ENCODE assay signal across 23 cellular contexts in the genomic region with DNA sequence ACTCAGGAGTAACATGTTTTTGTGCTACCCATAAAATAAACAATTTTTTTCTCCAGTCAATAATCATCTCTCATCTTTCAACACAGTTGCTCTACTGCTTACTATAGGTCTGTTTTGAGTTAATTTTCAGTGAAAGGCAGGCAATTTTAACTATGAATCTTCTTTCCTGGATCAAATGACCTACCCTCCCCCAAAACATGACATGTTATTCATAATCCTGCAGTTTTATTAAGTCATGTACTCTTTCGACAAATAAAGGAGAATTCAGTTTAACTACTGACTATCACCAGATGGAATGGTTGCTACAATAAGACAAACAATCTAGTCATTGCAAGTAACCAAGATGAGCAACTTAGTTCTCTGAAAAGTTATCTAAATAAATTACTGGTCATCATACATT.
DNase-seq lines count a peak whose midpoint lies in the region; ATAC-seq and TF ChIP-seq lines count a peak whose summit lies in the region.
"Had no signal": no experiment of that assay in that cellular context is flagged by ENCODE, and none has a peak within 500 bp of the region (broad histone marks: within the 10 kb centered on the region; RNA-seq: fewer than 3 reads in every experiment).

No MANE protein-coding gene starts in this region.

- H2AFZ ChIP-seq in IMR-90 (replicated peaks; ENCODE audit: low read length, poor library complexity) = no peak overlapping the region

- in situ Hi-C loops in IMR-90 (cut with MboI; ENCODE audit: low sequenced_read_pairs) = no loop called here

- DNase-seq in AG08396 (ENCODE audit: low spot score) (peak; percentile 20), IMR-90 (peak; percentile 78), choroid plexus epithelial cell (ENCODE audit: low read depth) (peak; percentile 45), iris pigment epithelial cell (ENCODE audit: low read depth) (peak; percentile 35), T-helper 2 cell (no peak), omental fat pad (ENCODE audit: low spot score) (no peak)
- no peak for DNase-seq in activated naive CD4-positive, alpha-beta T cell treated with anti-CD3 and anti-CD28 coated beads, Interleukin-2, amount 50 U/mL, for 16 hours
- DNase-seq: activated CD4-positive, alpha-beta T cell treated with anti-CD3 and anti-CD28 coated beads, Interleukin-2, amount 10 ng/mL, durations not matched to agents 24 days and 14 days; activated effector memory CD4-positive, alpha-beta T cell treated with anti-CD3 and anti-CD28 coated beads, Interleukin-2, amount 50 U/mL, for 16 hours; amniotic stem cell; caudate nucleus; CD4-positive, alpha-beta T cell; dorsolateral prefrontal cortex; erythroblast; GDM1; NCI-H1417; NCI-H526; nucleus accumbens; T-helper 1 cell had no signal

- CTCF ChIA-PET in IMR-90 (lab: Yijun Ruan, JAX) = no interaction called here

- peak overlapping the region; percentile 80 for H2BK5ac ChIP-seq in IMR-90 (ENCODE audit: low read depth, low read length, poor library complexity, severe bottlenecking)

- 0 out of 2 replicates have a peak overlapping the region, but pooled peaks have one; percentile 24 for H4K5ac ChIP-seq in IMR-90 (ENCODE audit: low read depth, low read length)

- H2BK20ac ChIP-seq in IMR-90 (ENCODE audit: low read depth, low read length) = no peak overlapping the region

- peaks cover 6% of the 10 kb centered on the region for H3K9me1 ChIP-seq in IMR-90 (ENCODE audit: insufficient read depth, low read length)

- peak overlapping the region; percentile 47; the same call in 1 of the 2 replicates for H3K18ac ChIP-seq in IMR-90 (ENCODE audit: low read depth, low read length)

- H3K9me3 ChIP-seq in IMR-90 (ENCODE audit: control insufficient read depth, insufficient read depth, low read length) = no peaks in the 10 kb centered on the region

- H3K27me3 ChIP-seq in IMR-90 (ENCODE audit: control insufficient read depth, insufficient read depth, low read length) = no peaks in the 10 kb centered on the region
- H3K27me3 ChIP-seq: right atrium auricular region had no signal

- peak overlapping the region; percentile 49; the same call in 1 of the 2 replicates for H3K4me2 ChIP-seq in IMR-90 (ENCODE audit: low read depth, low read length)

- no peak for TF ChIP-seq RAD21 in IMR-90 (IDR thresholded peaks at IDR 0.05; ENCODE audit: low read length)

- no CpG with 5 or more reads among the region's 1 CpG for WGBS in IMR-90 (ENCODE audit: extremely low coverage in 2 of 2, insufficient read length in 1 of 2), 2 experiments

- ATAC-seq in IMR-90 (ENCODE audit: low read depth) = peak; percentile 50; the same call in 1 of the 2 replicates
- ATAC-seq in HG03135 (IDR thresholded peaks at IDR 0.05; ENCODE audit: unreplicated experiment) = no peak
- no peak for ATAC-seq in omental fat pad (ENCODE audit: low FRiP score)

- no peak overlapping the region; the same call in 1 of the 2 replicates for H3K27ac ChIP-seq in IMR-90 (ENCODE audit: insufficient read depth, low read length)
- H3K27ac ChIP-seq: dorsolateral prefrontal cortex, HL-60, right atrium auricular region had no signal

- POLR2A ChIA-PET in IMR-90 (lab: Charles Lee; ENCODE audit: unreplicated experiment) = interaction anchor here (0.5 kb wide), 1 partner anchor 1522 kb away, joined by 3 read pairs; no protein-coding TSS in a partner anchor

- H3K79me1 ChIP-seq in IMR-90 (ENCODE audit: low read depth in 1 of 2, low read length in 2 of 2) = no peaks in the 10 kb centered on the region

- intact Hi-C loops in IMR-90 (cut with micrococcal nuclease) = no loop called here

- H2AK5ac ChIP-seq in IMR-90 (ENCODE audit: low read depth, low read length) = no peak overlapping the region

- H3K14ac ChIP-seq in IMR-90 (replicated peaks; ENCODE audit: low read depth, low read length) = no peak overlapping the region

- H2AK9ac ChIP-seq in IMR-90 (replicated peaks; ENCODE audit: low read depth, low read length, poor library complexity) = no peak overlapping the region

- no peak overlapping the region for H4K8ac ChIP-seq in IMR-90 (ENCODE audit: low read depth in 2 of 2, low read length in 2 of 2)

- no peak for TF ChIP-seq POLR2A in IMR-90 (IDR thresholded peaks at IDR 0.05; ENCODE audit: low read depth, low read length)

- H3K36me3 ChIP-seq in IMR-90 (ENCODE audit: control insufficient read depth, insufficient read depth, low read length) = no peaks in the 10 kb centered on the region
- H3K36me3 ChIP-seq: right atrium auricular region had no signal

- H2BK120ac ChIP-seq in IMR-90 (ENCODE audit: low read depth, low read length) = peak overlapping the region; percentile 16; the same call in 1 of the 2 replicates

- no peak overlapping the region for H4K91ac ChIP-seq in IMR-90 (ENCODE audit: insufficient read depth, low read depth, low read length)

- no peak overlapping the region for H3K56ac ChIP-seq in IMR-90 (ENCODE audit: extremely low read depth, insufficient read depth, low read length)

- H2BK15ac ChIP-seq in IMR-90 (ENCODE audit: low read depth, low read length) = no peak overlapping the region

- TF ChIP-seq CTCF in IMR-90 (conservative IDR thresholded peaks at IDR 0.05; ENCODE audit: low read depth, low read length) = no peak
- no peak for TF ChIP-seq CTCF in choroid plexus epithelial cell (conservative IDR thresholded peaks at IDR 0.05; ENCODE audit: low read depth, low read length)
- no peak for TF ChIP-seq CTCF in omental fat pad (IDR thresholded peaks at IDR 0.05)

- H3K23ac ChIP-seq in IMR-90 (ENCODE audit: low read depth, low read length) = no peak overlapping the region

- dilution Hi-C loops in IMR-90 (cut with HindIII; ENCODE audit: low sequenced_read_pairs, unreplicated experiment) = no loop called here

- no peak overlapping the region for H3K4ac ChIP-seq in IMR-90 (ENCODE audit: low read depth, low read length)

- H3K4me3 ChIP-seq in IMR-90 (ENCODE audit: insufficient read depth, low read depth, low read length) = no peak overlapping the region
- H3K4me3 ChIP-seq in choroid plexus epithelial cell (ENCODE audit: low read depth, low read length) = no peak overlapping the region
- H3K4me3 ChIP-seq: dorsolateral prefrontal cortex, lung, right atrium auricular region had no signal

- no peak overlapping the region for H3K9ac ChIP-seq in IMR-90 (ENCODE audit: low read depth, low read length)

- H3K4me1 ChIP-seq in IMR-90 (ENCODE audit: control insufficient read depth, insufficient read depth, low read length) = peaks cover 10% of the 10 kb centered on the region
- H3K4me1 ChIP-seq: right atrium auricular region had no signal

- no peaks in the 10 kb centered on the region; the same call in 1 of the 2 replicates for H4K20me1 ChIP-seq in IMR-90 (ENCODE audit: insufficient read depth, low read length)

- no TSS peak for BruUV-seq in IMR-90 (replicated peaks; lab: Mats Ljungman, UMichigan)

TF ChIP-seq in IMR-90, 13 proteins besides CTCF, POLR2A, EP300 and RAD21:
- TF ChIP-seq RCOR1 (IDR thresholded peaks at IDR 0.05; ENCODE audit: insufficient replicate concordance, low read length) (no peak), CEBPB (IDR thresholded peaks at IDR 0.05; ENCODE audit: low read depth, low read length) (peak; percentile 37; the same call in 1 of the 2 replicates), RFX5 (IDR thresholded peaks at IDR 0.05; ENCODE audit: low read depth, low read length) (no peak)

Comparison
In these comparisons a context has a peak if more than half of its experiments do, and no peak if none do; other contexts are left out.
1. DNase-seq: peak in AG08396 (single experiment), IMR-90 (single experiment), choroid plexus epithelial cell (single experiment) and iris pigment epithelial cell (single experiment); none in activated naive CD4-positive, alpha-beta T cell treated with anti-CD3 and anti-CD28 coated beads, Interleukin-2, amount 50 U/mL, for 16 hours (single experiment), T-helper 2 cell (0 of 5) and omental fat pad (single experiment).